Comparison of ENCODE assay signal across 9 cellular contexts in genomic region chr14:54343276-54344121, GRCh38. TPM values are rescaled to one million over a fixed set of nuclear protein-coding genes. Genes with fewer than 3 reads are reported as not detected.
A peak's percentile ranks its signal among the peaks of the same experiment; 100 is the strongest.
DNase-seq lines count a peak whose midpoint lies in the region; ATAC-seq and TF ChIP-seq lines count a peak whose summit lies in the region.
"Had no signal": no experiment of that assay in that cellular context is flagged by ENCODE, and none has a peak within 500 bp of the region (broad histone marks: within the 10 kb centered on the region; RNA-seq: fewer than 3 reads in every experiment).

No MANE protein-coding gene starts in this region.

- no peaks in the 10 kb centered on the region for H4K20me1 ChIP-seq in BLaER1

- H3K4me1 Mint-ChIP-seq in activated CD8-positive, alpha-beta T cell treated with anti-CD3 and anti-CD28 coated beads, Interleukin-2, amount 10 ng/mL, durations not matched to agents 7 days and 5 days (ENCODE audit: low read depth): no peaks in the 10 kb centered on the region

- CTCF ChIA-PET in RWPE1 (lab: Yijun Ruan, JAX): no interaction called here
- CTCF ChIA-PET in activated CD8-positive, alpha-beta T cell treated with anti-CD3 and anti-CD28 coated beads, Interleukin-2, amount 10 ng/mL, durations not matched to agents 7 days and 5 days (lab: Charles Lee): interaction anchor here (1.2 kb wide), 1 partner anchor 15 kb away, joined by 3 read pairs; no protein-coding TSS in a partner anchor

- 68 to 85% (median 81%) methylated on average over 18 of the region's 18 CpGs for WGBS in spleen, 5 donors

- H3K4me3 Mint-ChIP-seq in activated CD8-positive, alpha-beta T cell treated with anti-CD3 and anti-CD28 coated beads, Interleukin-2, amount 10 ng/mL, durations not matched to agents 7 days and 5 days: no peak overlapping the region

- DNase-seq in NCI-H1105 treated with DMSO at 0.1 percent for 48 hours (lab: John Stamatoyannopoulos, UW) (peak; percentile 99), RWPE1 (ENCODE audit: low spot score) (no peak), kidney glomerular epithelial cell (lab: John Stamatoyannopoulos, UW) (peak; percentile 43), spleen (no peak), GM19238 (ENCODE audit: insufficient read length, low spot score) (no peak)
- no peak for DNase-seq in activated CD8-positive, alpha-beta T cell treated with anti-CD3 and anti-CD28 coated beads, Interleukin-2, amount 10 ng/mL, durations not matched to agents 7 days and 5 days
- DNase-seq: T-helper 2 cell had no signal

- H3K27ac ChIP-seq in BLaER1: peak overlapping the region; percentile 62; the same call in 1 of the 2 replicates
- H3K27ac ChIP-seq in RWPE1: peak overlapping the region; percentile 20; the same call in 1 of the 2 replicates
- H3K27ac ChIP-seq in spleen: peak overlapping the region in 3 of 8 donors; percentile 30 to 33 (median 31)

- peaks cover 12% of the 10 kb centered on the region for H3K27me3 Mint-ChIP-seq in activated CD8-positive, alpha-beta T cell treated with anti-CD3 and anti-CD28 coated beads, Interleukin-2, amount 10 ng/mL, durations not matched to agents 7 days and 5 days (ENCODE audit: low read depth)

- H3K9ac ChIP-seq in BLaER1: peak overlapping the region; percentile 34; the same call in 1 of the 2 replicates

- no peak for TF ChIP-seq CTCF in RWPE1 (conservative IDR thresholded peaks at IDR 0.05; ENCODE audit: low read depth)
- no peak for TF ChIP-seq CTCF in spleen (IDR thresholded peaks at IDR 0.05 in 8 of 11, conservative IDR thresholded peaks at IDR 0.05 in 3 of 11)

- TF ChIP-seq POLR2A in spleen (IDR thresholded peaks at IDR 0.05): no peak

- H3K27me3 ChIP-seq in BLaER1 (no peaks in the 10 kb centered on the region), spleen (replicated peaks in 1 of 7) (no peaks in the 10 kb centered on the region)

- no peaks in the 10 kb centered on the region for H3K36me3 Mint-ChIP-seq in activated CD8-positive, alpha-beta T cell treated with anti-CD3 and anti-CD28 coated beads, Interleukin-2, amount 10 ng/mL, durations not matched to agents 7 days and 5 days (ENCODE audit: low read depth)

- H3K9me3 ChIP-seq in BLaER1 (no peaks in the 10 kb centered on the region), spleen (no peaks in the 10 kb centered on the region)

- H3K36me3 ChIP-seq in BLaER1 (no peaks in the 10 kb centered on the region), spleen (no peaks in the 10 kb centered on the region)

- H3K4me1 ChIP-seq in BLaER1: peaks cover 28% of the 10 kb centered on the region
- H3K4me1 ChIP-seq in spleen: no peaks in the 10 kb centered on the region

- intact Hi-C loops in spleen (cut with DNase I; ENCODE audit: low total_unique reads): loop anchor here (10.0 kb wide), 1 partner anchor 809 kb away; no protein-coding TSS in a partner anchor

- ATAC-seq in activated CD8-positive, alpha-beta T cell treated with anti-CD3 and anti-CD28 coated beads, Interleukin-2, amount 10 ng/mL, durations not matched to agents 7 days and 5 days: no peak
- no peak for ATAC-seq in HG03095 (IDR thresholded peaks at IDR 0.05; ENCODE audit: unreplicated experiment)

- H3K4me2 ChIP-seq in BLaER1: peak overlapping the region; percentile 59

- H3K27ac Mint-ChIP-seq in activated CD8-positive, alpha-beta T cell treated with anti-CD3 and anti-CD28 coated beads, Interleukin-2, amount 10 ng/mL, durations not matched to agents 7 days and 5 days: no peak overlapping the region

- H3K4me3 ChIP-seq in BLaER1: no peak overlapping the region
- H3K4me3 ChIP-seq in spleen: no peak overlapping the region

- no peaks in the 10 kb centered on the region for H3K9me3 Mint-ChIP-seq in activated CD8-positive, alpha-beta T cell treated with anti-CD3 and anti-CD28 coated beads, Interleukin-2, amount 10 ng/mL, durations not matched to agents 7 days and 5 days (ENCODE audit: insufficient read depth)

- POLR2A ChIA-PET in RWPE1 (lab: Yijun Ruan, JAX; ENCODE audit: low non-redundant PET): no interaction called here
- POLR2A ChIA-PET in activated CD8-positive, alpha-beta T cell treated with anti-CD3 and anti-CD28 coated beads, Interleukin-2, amount 10 ng/mL, durations not matched to agents 7 days and 5 days (lab: Charles Lee): no interaction called here

RNA-seq across cellular contexts. Expression of gene CDKN3, which starts 53.3 kb away (rescaled TPM):
- 10 to 100 TPM in 1 of 7 donors, 1 to 10 TPM in 6; 1.7 to 13.8 (median 5.4) TPM for total RNA-seq in spleen
- 10 to 100 TPM in 1 of 3 donors, 1 to 10 TPM in 2; 3.8 to 21.3 (median 5.0) TPM for polyA plus RNA-seq in spleen
- 100 to 1,000 TPM; 116 to 123 TPM for total RNA-seq in activated CD8-positive, alpha-beta T cell treated with anti-CD3 and anti-CD28 coated beads, Interleukin-2, amount 10 ng/mL, durations not matched to agents 7 days and 5 days

Comparison
In these comparisons a context has a peak if more than half of its experiments do, and no peak if none do; other contexts are left out.
1. DNase-seq: peak in NCI-H1105 treated with DMSO at 0.1 percent for 48 hours (single experiment) and kidney glomerular epithelial cell (single experiment); none in RWPE1 (single experiment), spleen (single experiment), GM19238 (single experiment) and activated CD8-positive, alpha-beta T cell treated with anti-CD3 and anti-CD28 coated beads, Interleukin-2, amount 10 ng/mL, durations not matched to agents 7 days and 5 days (single experiment).
2. RNA of gene CDKN3, which starts 53.3 kb away (total RNA-seq): 116 to 123 TPM in activated CD8-positive, alpha-beta T cell treated with anti-CD3 and anti-CD28 coated beads, Interleukin-2, amount 10 ng/mL, durations not matched to agents 7 days and 5 days; 1.7 to 13.8 TPM in spleen; every median in the first group is over 4 times any median in the second.